Comparison of ENCODE assay signal across 1 cellular context in the genomic region with DNA sequence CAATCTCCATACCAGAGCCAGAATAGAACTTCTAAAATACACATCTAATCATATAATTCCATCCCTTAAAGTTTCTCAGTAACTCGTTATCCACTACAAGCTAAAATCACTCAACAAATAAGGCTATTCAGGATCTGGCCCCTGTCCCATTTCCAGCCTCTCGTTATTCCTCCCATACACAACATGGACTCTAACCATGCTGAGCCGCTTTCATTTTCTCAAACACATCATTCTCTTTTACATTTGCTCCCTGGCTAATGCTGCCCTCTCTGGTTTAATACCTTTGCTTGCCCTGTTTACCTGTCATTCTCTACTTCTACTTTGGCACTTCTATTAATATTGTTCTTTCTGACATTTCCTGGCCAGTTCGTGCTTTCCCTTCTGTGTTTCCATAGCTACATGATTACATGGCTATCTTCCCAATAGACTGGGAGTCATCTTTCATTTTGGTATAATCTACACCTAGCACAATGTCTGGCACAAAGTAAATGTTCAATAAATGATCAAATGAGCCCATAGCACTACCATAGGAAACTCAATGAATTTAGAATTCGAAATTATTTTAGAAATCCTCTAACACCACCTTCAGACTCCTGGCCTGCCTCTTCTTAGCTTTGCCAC.
TF ChIP-seq lines count a peak whose summit lies in the region.

No MANE protein-coding gene starts in this region.

TF ChIP-seq in IMR-90, 13 proteins besides CTCF, POLR2A, EP300 and RAD21 (continued from another document):
- TF ChIP-seq FOS (IDR thresholded peaks at IDR 0.05; ENCODE audit: low read depth, low read length), result no peak
- no peak for TF ChIP-seq RCOR1 (IDR thresholded peaks at IDR 0.05; ENCODE audit: insufficient replicate concordance, low read length)
- TF ChIP-seq MAFK (IDR thresholded peaks at IDR 0.05; ENCODE audit: low read depth, low read length), result no peak
- TF ChIP-seq, protein P1, sequence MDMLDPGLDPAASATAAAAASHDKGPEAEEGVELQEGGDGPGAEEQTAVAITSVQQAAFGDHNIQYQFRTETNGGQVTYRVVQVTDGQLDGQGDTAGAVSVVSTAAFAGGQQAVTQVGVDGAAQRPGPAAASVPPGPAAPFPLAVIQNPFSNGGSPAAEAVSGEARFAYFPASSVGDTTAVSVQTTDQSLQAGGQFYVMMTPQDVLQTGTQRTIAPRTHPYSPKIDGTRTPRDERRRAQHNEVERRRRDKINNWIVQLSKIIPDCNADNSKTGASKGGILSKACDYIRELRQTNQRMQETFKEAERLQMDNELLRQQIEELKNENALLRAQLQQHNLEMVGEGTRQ (IDR thresholded peaks at IDR 0.05; ENCODE audit: low read depth, low read length), result no peak
- TF ChIP-seq MXI1 (IDR thresholded peaks at IDR 0.05; ENCODE audit: borderline replicate concordance, low read depth, low read length), result no peak
